9 cellular contexts compared by ENCODE assay signal in the genomic region with DNA sequence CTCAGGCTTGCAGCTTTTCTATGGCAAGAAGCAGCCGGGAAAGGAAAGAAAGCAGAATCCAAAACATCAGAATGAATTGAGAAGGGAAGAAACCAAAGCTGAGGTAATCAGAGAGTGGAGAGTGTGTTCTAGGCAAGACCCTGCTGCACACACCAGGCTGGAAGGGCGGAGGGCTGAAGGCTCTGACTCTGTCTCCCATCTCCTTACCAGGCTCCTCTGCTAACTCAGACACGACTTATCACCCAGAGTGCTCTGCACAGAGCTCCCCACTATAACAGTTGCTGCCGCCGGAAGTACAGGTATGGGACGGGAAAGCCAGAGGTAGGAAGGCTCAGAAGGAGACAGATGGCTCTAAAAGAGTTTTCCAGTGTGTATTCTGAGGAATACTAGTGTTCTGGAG. TPM values are rescaled to one million over a fixed set of nuclear protein-coding genes. Genes with fewer than 3 reads are reported as not detected.
DNase-seq lines count a peak whose midpoint lies in the region; ATAC-seq, FAIRE-seq and TF ChIP-seq lines count a peak whose summit lies in the region.
"Had no signal": no experiment of that assay in that cellular context is flagged by ENCODE, and none has a peak within 500 bp of the region (broad histone marks: within the 10 kb centered on the region; RNA-seq: fewer than 3 reads in every experiment).

No MANE protein-coding gene starts in this region.

- H3K79me2 ChIP-seq in endothelial cell of umbilical vein (ENCODE audit: control insufficient read depth, insufficient read depth, low read length), result peaks cover 21% of the 10 kb centered on the region

- H3K9ac ChIP-seq in endothelial cell of umbilical vein (replicated peaks; ENCODE audit: extremely low read depth, insufficient read depth, low read length), result peak overlapping the region; percentile 94

- no peak for FAIRE-seq in endothelial cell of umbilical vein (lab: Jason Lieb, UNC)
- FAIRE-seq in pancreas (lab: Jason Lieb, UNC), result no peak

- in situ Hi-C loops in Panc1 (cut with HindIII; ENCODE audit: low pct_unique_long_range_greater_than_20kb, low sequenced_read_pairs), result no loop called here

- no peak for DNase-seq in GM12864 (ENCODE audit: low read depth)
- DNase-seq in Panc1 (ENCODE audit: low read depth, low spot score), result no peak
- no peak for DNase-seq in endothelial cell of umbilical vein (ENCODE audit: low read depth, low spot score)
- no peak for DNase-seq in psoas muscle
- no peak for DNase-seq in pancreas
- DNase-seq in RPMI8226, result no peak
- no peak for DNase-seq in activated gamma-delta T cell treated with Interleukin-2 at 50 U/mL for 16 hours
- DNase-seq: stimulated activated CD8-positive, alpha-beta memory T cell treated with anti-CD3 and anti-CD28 coated beads, Interleukin-4, amount 100 ng/mL, for 48 hours had no signal

- TF ChIP-seq POLR2A in endothelial cell of umbilical vein (IDR thresholded peaks at IDR 0.05; ENCODE audit: low read depth, low read length), result no peak

- H3K9me3 ChIP-seq in Panc1 (ENCODE audit: control insufficient read depth, insufficient read depth, low read depth, low read length) (no peaks in the 10 kb centered on the region), endothelial cell of umbilical vein (replicated peaks; ENCODE audit: control insufficient read depth, insufficient read depth, low read length) (no peaks in the 10 kb centered on the region), psoas muscle (no peaks in the 10 kb centered on the region), pancreas (no peaks in the 10 kb centered on the region)

- dilution Hi-C loops in endothelial cell of umbilical vein (cut with MboI; ENCODE audit: extremely low pct_ligation_motif_present, low sequenced_read_pairs), result no loop called here

- H3K27ac ChIP-seq in Panc1 (ENCODE audit: low read length), result peak overlapping the region; percentile 99
- no peak overlapping the region for H3K27ac ChIP-seq in endothelial cell of umbilical vein (ENCODE audit: insufficient read depth, low read depth, low read length)
- H3K27ac ChIP-seq in psoas muscle, result peak overlapping the region; percentile 92
- no peak overlapping the region for H3K27ac ChIP-seq in pancreas

- CTCF ChIA-PET in Panc1 (lab: Charles Lee) (no interaction called here), endothelial cell of umbilical vein (lab: Charles Lee) (interaction anchor here (0.9 to 1.4 kb wide), 3 partner anchors 10 to 142 kb away, joined by 3 to 6 read pairs (median 3); no protein-coding TSS in a partner anchor)

- intact Hi-C loops in Panc1 (cut with micrococcal nuclease; ENCODE audit: unreplicated experiment) (no loop called here), endothelial cell of umbilical vein (cut with micrococcal nuclease) (no loop called here), psoas muscle (cut with DNase I) (no loop called here), pancreas (cut with DNase I) (no loop called here)

- TF ChIP-seq CTCF in GM12864 (IDR thresholded peaks at IDR 0.05; ENCODE audit: low read depth, low read length, missing control alignments), result no peak
- no peak for TF ChIP-seq CTCF in Panc1 (IDR thresholded peaks at IDR 0.05)
- TF ChIP-seq CTCF in endothelial cell of umbilical vein (IDR thresholded peaks at IDR 0.05; ENCODE audit: extremely low read depth in 1 of 2, insufficient read depth in 1 of 2, low read depth in 1 of 2, low read length in 2 of 2), result no peak
- TF ChIP-seq CTCF in psoas muscle (IDR thresholded peaks at IDR 0.05), result no peak
- TF ChIP-seq CTCF in pancreas (IDR thresholded peaks at IDR 0.05), result no peak

- peaks cover 9% of the 10 kb centered on the region for H3K36me3 ChIP-seq in Panc1 (ENCODE audit: control insufficient read depth, insufficient read depth, low read length)
- H3K36me3 ChIP-seq in endothelial cell of umbilical vein (ENCODE audit: control insufficient read depth in 2 of 2, extremely low read depth in 1 of 2, insufficient read depth in 2 of 2, low read length in 2 of 2), result peaks cover 0 to 13% of the 10 kb centered on the region in 2 experiments
- H3K36me3 ChIP-seq in psoas muscle (ENCODE audit: insufficient read depth in 1 of 2, low read depth in 1 of 2), result peaks cover 2 to 44% of the 10 kb centered on the region in 2 donors
- no peaks in the 10 kb centered on the region for H3K36me3 ChIP-seq in pancreas

- POLR2A ChIA-PET in Panc1 (lab: Charles Lee) (no interaction called here), endothelial cell of umbilical vein (lab: Charles Lee) (interaction anchor here (0.6 to 0.7 kb wide), 3 partner anchors 13 to 173 kb away, joined by 3 to 4 read pairs (median 3); no protein-coding TSS in a partner anchor)

- H3K4me1 ChIP-seq in Panc1 (ENCODE audit: control insufficient read depth, insufficient read depth, low read length), result peaks cover 16% of the 10 kb centered on the region
- peaks cover 19% of the 10 kb centered on the region for H3K4me1 ChIP-seq in endothelial cell of umbilical vein (ENCODE audit: control insufficient read depth, extremely low read depth, insufficient read depth, low read length)
- H3K4me1 ChIP-seq in psoas muscle, result peaks cover 59% of the 10 kb centered on the region
- peaks cover 7 to 13% (median 8%) of the 10 kb centered on the region in 3 donors for H3K4me1 ChIP-seq in pancreas

- H3K27me3 ChIP-seq in Panc1 (ENCODE audit: control insufficient read depth, insufficient read depth, low read length) (no peaks in the 10 kb centered on the region), endothelial cell of umbilical vein (ENCODE audit: control insufficient read depth in 2 of 2, insufficient read depth in 2 of 2, low read length in 2 of 2) (no peaks in the 10 kb centered on the region), psoas muscle (ENCODE audit: insufficient read depth in 3 of 3, low read length in 2 of 3) (no peaks in the 10 kb centered on the region), pancreas (no peaks in the 10 kb centered on the region)

- BruUV-seq in Panc1 (replicated peaks; lab: Mats Ljungman, UMichigan) (no TSS peak), endothelial cell of umbilical vein (replicated peaks; lab: Mats Ljungman, UMichigan) (no TSS peak)

- WGBS in psoas muscle, 3 donors, result 73 to 84% (median 73%) methylated on average over 6 of the region's 6 CpGs
- WGBS in pancreas, 2 donors, result 87 to 95% methylated on average over 6 of the region's 6 CpGs

- no peaks in the 10 kb centered on the region for H3K9me1 ChIP-seq in endothelial cell of umbilical vein (replicated peaks; ENCODE audit: control insufficient read depth, extremely low read depth, insufficient read depth, low read length)

- H3K4me3 ChIP-seq in GM12864 (ENCODE audit: low read depth, low read length) (peak overlapping the region; percentile 79), Panc1 (ENCODE audit: low read depth in 2 of 2, low read length in 2 of 2) (peak overlapping the region; percentile 83 to 92), endothelial cell of umbilical vein (replicated peaks in 1 of 3; ENCODE audit: insufficient read depth in 1 of 3, low read depth in 1 of 3, low read length in 3 of 3) (peak overlapping the region in 1 of 3 experiments; percentile 89), psoas muscle (peak overlapping the region; percentile 80), pancreas (peak overlapping the region in 2 of 4 donors; percentile 68 to 72)

- no peak overlapping the region for H2AFZ ChIP-seq in endothelial cell of umbilical vein (ENCODE audit: low read depth, low read length)

- peak overlapping the region; percentile 54 for H3K4me2 ChIP-seq in endothelial cell of umbilical vein (ENCODE audit: insufficient read depth, low read length)

- no peak for ATAC-seq in Panc1
- ATAC-seq in psoas muscle, result no peak
- no peak for ATAC-seq in GM18870 (IDR thresholded peaks at IDR 0.05; ENCODE audit: unreplicated experiment)
- no peak for ATAC-seq in pancreas

- H4K20me1 ChIP-seq in endothelial cell of umbilical vein (replicated peaks; ENCODE audit: control insufficient read depth, extremely low read depth, insufficient read depth, low read length), result no peaks in the 10 kb centered on the region

RNA-seq across cellular contexts. Expression of gene SCNM1, which starts 1.2 kb away (rescaled TPM):
- total RNA-seq in Panc1 (2021; ENCODE audit: unreplicated experiment) (36.5 TPM), endothelial cell of umbilical vein (43.1 and 49.0 TPM in 2 replicates), psoas muscle (10 to 100 TPM; 23.6 to 47.9 (median 39.5) TPM), pancreas (10 to 100 TPM in 3 of 6 donors, 1 to 10 TPM in 3; 7.7 to 18.1 (median 9.9) TPM)
- 45.2 TPM for polyA plus RNA-seq in Panc1 (2012; ENCODE audit: insufficient read length)
- polyA plus RNA-seq in endothelial cell of umbilical vein (14.1 and 17.3 TPM in 2 replicates), psoas muscle (10 to 100 TPM; 71.0 to 78.7 (median 72.3) TPM), pancreas (10 to 100 TPM; 28.9 to 33.7 TPM)
- 31.1 and 32.7 TPM in 2 replicates for polyA plus RNA-seq in endothelial cell of umbilical vein (2011; cell fraction: cytosol; rRNA removed)
- polyA plus RNA-seq in endothelial cell of umbilical vein (2011; cell fraction: nucleus; rRNA removed), result 48.2 and 52.9 TPM in 2 replicates
- polyA plus RNA-seq in endothelial cell of umbilical vein (2012), result 44.8 and 53.1 TPM in 2 replicates
- polyA minus RNA-seq in endothelial cell of umbilical vein, result 9.6 and 11.9 TPM in 2 replicates
- 20.6 TPM for polyA minus RNA-seq in endothelial cell of umbilical vein (2011; cell fraction: cytosol; rRNA and poly(A)+ RNA removed)
- polyA minus RNA-seq in endothelial cell of umbilical vein (2011; cell fraction: nucleus; rRNA and poly(A)+ RNA removed), result 8.2 and 8.6 TPM in 2 replicates

RNA-seq across cellular contexts. Expression of gene LYSMD1, which starts 1.4 kb away (rescaled TPM):
- total RNA-seq in Panc1 (2021; ENCODE audit: unreplicated experiment) (5.1 TPM), endothelial cell of umbilical vein (6.4 and 8.2 TPM in 2 replicates), psoas muscle (10 to 100 TPM in 3 of 4 donors, 1 to 10 TPM in 1; 6.7 to 17.5 (median 12.3) TPM), pancreas (1 to 10 TPM; 1.8 to 5.5 (median 3.4) TPM)
- polyA plus RNA-seq in Panc1 (2012; ENCODE audit: insufficient read length), result 6.5 TPM
- polyA plus RNA-seq in endothelial cell of umbilical vein (1.7 and 2.1 TPM in 2 replicates), psoas muscle (10 to 100 TPM in 1 of 3 donors, 1 to 10 TPM in 2; 8.4 to 18.0 (median 8.6) TPM), pancreas (1 to 10 TPM; 4.3 to 4.5 TPM)
- polyA plus RNA-seq in endothelial cell of umbilical vein (2011; cell fraction: cytosol; rRNA removed), result 2.2 and 2.7 TPM in 2 replicates
- 14.0 and 15.7 TPM in 2 replicates for polyA plus RNA-seq in endothelial cell of umbilical vein (2011; cell fraction: nucleus; rRNA removed)
- polyA plus RNA-seq in endothelial cell of umbilical vein (2012), result 2.5 and 2.8 TPM in 2 replicates
- 3.8 and 4.7 TPM in 2 replicates for polyA minus RNA-seq in endothelial cell of umbilical vein
- polyA minus RNA-seq in endothelial cell of umbilical vein (2011; cell fraction: cytosol; rRNA and poly(A)+ RNA removed), result 3.9 TPM
- 6.2 and 6.9 TPM in 2 replicates for polyA minus RNA-seq in endothelial cell of umbilical vein (2011; cell fraction: nucleus; rRNA and poly(A)+ RNA removed)

RNA-seq across cellular contexts. Expression of gene TMOD4, which starts 8.7 kb away (rescaled TPM):
- total RNA-seq in Panc1 (2021; ENCODE audit: unreplicated experiment), result 0.80 TPM
- 0.56 TPM for polyA plus RNA-seq in Panc1 (2012; ENCODE audit: insufficient read length)
- total RNA-seq in endothelial cell of umbilical vein, result 1.4 TPM in 2 replicates
- 0.22 TPM in 1 of 2 replicates, not detected in the other for polyA plus RNA-seq in endothelial cell of umbilical vein
- polyA plus RNA-seq in endothelial cell of umbilical vein (2011; cell fraction: cytosol; rRNA removed), result 0.09 and 0.31 TPM in 2 replicates
- 0.80 and 0.88 TPM in 2 replicates for polyA plus RNA-seq in endothelial cell of umbilical vein (2011; cell fraction: nucleus; rRNA removed)
- polyA plus RNA-seq in endothelial cell of umbilical vein (2012), result 0.50 TPM in 1 of 2 replicates, not detected in the other
- not detected in 2 replicates for polyA minus RNA-seq in endothelial cell of umbilical vein
- polyA minus RNA-seq in endothelial cell of umbilical vein (2011; cell fraction: cytosol; rRNA and poly(A)+ RNA removed), result not detected
- polyA minus RNA-seq in endothelial cell of umbilical vein (2011; cell fraction: nucleus; rRNA and poly(A)+ RNA removed), result not detected in 2 replicates
- 100 to 1,000 TPM; 102 to 434 (median 407) TPM for total RNA-seq in psoas muscle
- 100 to 1,000 TPM in 2 of 3 donors, 10 to 100 TPM in 1; 17.6 to 274 (median 154) TPM for polyA plus RNA-seq in psoas muscle
- under 1 TPM in 4 of 6 donors, not detected in 2; 0.47 to 0.81 (median 0.56) TPM for total RNA-seq in pancreas
- not detected for polyA plus RNA-seq in pancreas

RNA-seq across cellular contexts. Expression of gene TNFAIP8L2, which starts 10.7 kb away (rescaled TPM):
- total RNA-seq in Panc1 (2021; ENCODE audit: unreplicated experiment), result not detected
- not detected for polyA plus RNA-seq in Panc1 (2012; ENCODE audit: insufficient read length)
- total RNA-seq in endothelial cell of umbilical vein, result not detected in 2 replicates
- polyA plus RNA-seq in endothelial cell of umbilical vein, result 0.06 TPM in 1 of 2 replicates, not detected in the other
- 0.17 TPM in 1 of 2 replicates, not detected in the other for polyA plus RNA-seq in endothelial cell of umbilical vein (2011; cell fraction: cytosol; rRNA removed)
- not detected in 2 replicates for polyA plus RNA-seq in endothelial cell of umbilical vein (2011; cell fraction: nucleus; rRNA removed)
- 0.63 TPM in 1 of 2 replicates, not detected in the other for polyA plus RNA-seq in endothelial cell of umbilical vein (2012)
- 0.28 TPM in 1 of 2 replicates, not detected in the other for polyA minus RNA-seq in endothelial cell of umbilical vein
- polyA minus RNA-seq in endothelial cell of umbilical vein (2011; cell fraction: cytosol; rRNA and poly(A)+ RNA removed), result not detected
- not detected in 2 replicates for polyA minus RNA-seq in endothelial cell of umbilical vein (2011; cell fraction: nucleus; rRNA and poly(A)+ RNA removed)
- total RNA-seq in psoas muscle, result 1 to 10 TPM in 1 of 4 donors, under 1 TPM in 3; 0.56 to 1.3 (median 0.74) TPM
- 1 to 10 TPM in 2 of 3 donors, under 1 TPM in 1; 0.62 to 1.1 (median 1.1) TPM for polyA plus RNA-seq in psoas muscle
- 1 to 10 TPM in 3 of 6 donors, under 1 TPM in 3; 0.16 to 3.8 (median 0.90) TPM for total RNA-seq in pancreas
- polyA plus RNA-seq in pancreas, result 1 to 10 TPM; 1.3 to 2.9 TPM

RNA-seq across cellular contexts. Expression of gene SEMA6C, which starts 20.7 kb away (rescaled TPM):
- total RNA-seq in Panc1 (2021; ENCODE audit: unreplicated experiment) (5.7 TPM), endothelial cell of umbilical vein (46.2 and 53.0 TPM in 2 replicates), psoas muscle (100 to 1,000 TPM in 2 of 4 donors, 10 to 100 TPM in 2; 56.3 to 145 (median 101) TPM), pancreas (1 to 10 TPM in 5 of 6 donors, under 1 TPM in 1; 0.47 to 4.3 (median 1.9) TPM)
- polyA plus RNA-seq in Panc1 (2012; ENCODE audit: insufficient read length), result 9.2 TPM
- polyA plus RNA-seq in endothelial cell of umbilical vein (66.0 and 71.9 TPM in 2 replicates), psoas muscle (10 to 100 TPM in 2 of 3 donors, 1 to 10 TPM in 1; 8.9 to 46.3 (median 29.5) TPM), pancreas (10 to 100 TPM; 18.0 to 24.1 TPM)
- polyA plus RNA-seq in endothelial cell of umbilical vein (2011; cell fraction: cytosol; rRNA removed), result 38.6 and 39.2 TPM in 2 replicates
- polyA plus RNA-seq in endothelial cell of umbilical vein (2011; cell fraction: nucleus; rRNA removed), result 180 and 192 TPM in 2 replicates
- polyA plus RNA-seq in endothelial cell of umbilical vein (2012), result 20.4 and 24.0 TPM in 2 replicates
- polyA minus RNA-seq in endothelial cell of umbilical vein, result 48.7 and 67.7 TPM in 2 replicates
- polyA minus RNA-seq in endothelial cell of umbilical vein (2011; cell fraction: cytosol; rRNA and poly(A)+ RNA removed), result 0.61 TPM
- 39.5 and 48.2 TPM in 2 replicates for polyA minus RNA-seq in endothelial cell of umbilical vein (2011; cell fraction: nucleus; rRNA and poly(A)+ RNA removed)

Comparison
In these comparisons a context has a peak if more than half of its experiments do, and no peak if none do; other contexts are left out.
1. H3K27ac ChIP-seq: peak in Panc1 (single experiment) and psoas muscle (single experiment); none in endothelial cell of umbilical vein (single experiment) and pancreas (0 of 4).
2. RNA of gene TMOD4, which starts 8.7 kb away (total RNA-seq): 102 to 434 TPM in psoas muscle; 1.4 TPM in endothelial cell of umbilical vein, 0.80 TPM in Panc1 (single experiment) and 0.47 to 0.81 TPM in pancreas; every median in the first group is over 10 times any median in the second.